25 cellular contexts compared by ENCODE assay signal in genomic region chr12:95017482-95017881, GRCh38.
"Had no signal": no experiment of that assay in that cellular context is flagged by ENCODE, and none has a peak within 500 bp of the region (broad histone marks: within the 10 kb centered on the region; RNA-seq: fewer than 3 reads in every experiment).

No MANE protein-coding gene starts in this region.

- H3K36me3 ChIP-seq: brain microvascular endothelial cell had no signal

- H3K27ac Mint-ChIP-seq: activated CD4-positive, alpha-beta memory T cell treated with anti-CD3 and anti-CD28 coated beads for 36 hours; activated CD4-positive, alpha-beta T cell treated with anti-CD3 and anti-CD28 coated beads, Interleukin-2, amount 10 ng/mL, durations not matched to agents 7 days and 5 days; activated naive CD4-positive, alpha-beta T cell treated with anti-CD3 and anti-CD28 coated beads for 36 hours; activated naive CD8-positive, alpha-beta T cell treated with anti-CD3 and anti-CD28 coated beads for 36 hours; activated T-helper 17 cell treated with anti-CD3 and anti-CD28 coated beads, Interleukin-2, amount 50 U/mL, for 72 hours; T-cell had no signal

- ATAC-seq: activated T-helper 17 cell treated with anti-CD3 and anti-CD28 coated beads, Interleukin-2, amount 50 U/mL, for 72 hours; T-cell had no signal

- H3K27ac ChIP-seq: brain microvascular endothelial cell, cardiac muscle cell, PC-9, VCaP had no signal

- H3K4me3 ChIP-seq: cardiac muscle cell, PC-9 had no signal

- DNase-seq: activated CD4-positive, alpha-beta memory T cell treated with anti-CD3 and anti-CD28 coated beads for 36 hours; activated CD4-positive, alpha-beta T cell treated with anti-CD3 and anti-CD28 coated beads, Interleukin-2, amount 10 ng/mL, durations not matched to agents 7 days and 5 days; activated CD4-positive, CD25-positive, alpha-beta regulatory T cell; activated CD8-positive, alpha-beta memory T cell treated with anti-CD3 and anti-CD28 coated beads for 24 hours; activated gamma-delta T cell; activated naive CD4-positive, alpha-beta T cell treated with anti-CD3 and anti-CD28 coated beads for 36 hours; activated naive CD8-positive, alpha-beta T cell treated with anti-CD3 and anti-CD28 coated beads for 36 hours; activated T-cell treated with anti-CD3 and anti-CD28 coated beads, Interleukin-2, amount 50 U/mL, for 48 hours; brain microvascular endothelial cell; Karpas-422; NCI-H1092 treated with DMSO at 0.1 percent for 48 hours; NCI-H1436; NCI-H187; NCI-H2081; NCI-H510A treated with DMSO at 0.1 percent for 48 hours; NCI-H69; NK-92 treated with Interleukin-12 subunit alpha and Interleukin-12 subunit beta, amount 100 ng/mL, for 24 hours; PC-9; SHP77 treated with DMSO at 0.1 percent for 48 hours; T-cell; T-helper 2 cell; T1000 had no signal

- H3K4me2 ChIP-seq: PC-9 had no signal

- H3K27me3 Mint-ChIP-seq: activated CD4-positive, alpha-beta memory T cell treated with anti-CD3 and anti-CD28 coated beads for 36 hours; activated CD4-positive, alpha-beta T cell treated with anti-CD3 and anti-CD28 coated beads, Interleukin-2, amount 10 ng/mL, durations not matched to agents 7 days and 5 days; activated naive CD8-positive, alpha-beta T cell treated with anti-CD3 and anti-CD28 coated beads for 36 hours; activated T-helper 17 cell treated with anti-CD3 and anti-CD28 coated beads, Interleukin-2, amount 50 U/mL, for 72 hours; T-cell had no signal

- H3K4me1 Mint-ChIP-seq: activated CD4-positive, alpha-beta T cell treated with anti-CD3 and anti-CD28 coated beads, Interleukin-2, amount 10 ng/mL, durations not matched to agents 7 days and 5 days; activated T-helper 17 cell treated with anti-CD3 and anti-CD28 coated beads, Interleukin-2, amount 50 U/mL, for 72 hours had no signal

- H3K9me3 Mint-ChIP-seq: activated CD4-positive, alpha-beta memory T cell treated with anti-CD3 and anti-CD28 coated beads for 36 hours; activated T-helper 17 cell treated with anti-CD3 and anti-CD28 coated beads, Interleukin-2, amount 50 U/mL, for 72 hours had no signal

- H2AFZ ChIP-seq: PC-9 had no signal

- H3K27me3 ChIP-seq: brain microvascular endothelial cell, cardiac muscle cell had no signal

- H3K4me3 Mint-ChIP-seq: activated CD4-positive, alpha-beta memory T cell treated with anti-CD3 and anti-CD28 coated beads for 36 hours; activated CD4-positive, alpha-beta T cell treated with anti-CD3 and anti-CD28 coated beads, Interleukin-2, amount 10 ng/mL, durations not matched to agents 7 days and 5 days; activated naive CD4-positive, alpha-beta T cell treated with anti-CD3 and anti-CD28 coated beads for 36 hours; activated naive CD8-positive, alpha-beta T cell treated with anti-CD3 and anti-CD28 coated beads for 36 hours; activated T-helper 17 cell treated with anti-CD3 and anti-CD28 coated beads, Interleukin-2, amount 50 U/mL, for 72 hours; T-cell had no signal
